ENCODE assay signal across 1 cellular context in the genomic region with DNA sequence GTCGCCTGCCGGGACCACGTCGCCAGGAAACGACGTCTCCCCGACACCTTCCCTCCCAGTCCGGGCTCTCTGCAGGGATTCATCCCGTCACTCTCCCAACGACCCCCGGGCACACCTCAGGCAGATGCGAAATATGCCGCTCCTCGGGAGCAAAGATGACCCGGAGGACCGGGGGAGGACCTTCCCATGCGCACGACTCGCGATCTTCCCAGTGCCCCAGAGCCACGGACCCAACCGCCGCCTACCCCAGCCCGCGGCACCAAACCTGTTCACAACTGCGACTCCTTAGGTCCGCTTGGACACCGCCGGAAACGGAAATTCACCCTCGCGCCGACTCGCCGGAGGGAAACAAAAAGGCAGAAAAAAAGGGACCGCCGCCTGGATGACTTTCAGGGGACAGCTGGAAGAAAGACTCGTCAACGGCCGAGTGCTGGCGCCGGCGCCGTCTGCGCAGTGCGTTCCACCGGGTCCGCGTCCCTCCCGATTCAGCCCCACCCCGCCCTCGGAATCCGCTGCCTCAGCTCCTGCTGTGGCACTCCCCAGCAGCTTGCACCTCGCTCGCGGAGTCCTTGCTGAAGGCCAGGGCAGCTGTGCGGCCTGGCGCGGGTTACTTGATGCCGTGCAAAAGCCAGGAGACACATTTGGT.
A peak's percentile ranks its signal among the peaks of the same experiment; 100 is the strongest.
TF ChIP-seq lines count a peak whose summit lies in the region.
"Not testable (repeated sequence)": the region's sequence is repeated elsewhere in the genome, so short reads cannot be mapped to it uniquely, and the experiment has no call there.

No MANE protein-coding gene starts in this region.

TF ChIP-seq in HepG2, 621 proteins besides CTCF, POLR2A, EP300 and RAD21 (continued from another document and continues in another):
- TF ChIP-seq, protein P1, sequence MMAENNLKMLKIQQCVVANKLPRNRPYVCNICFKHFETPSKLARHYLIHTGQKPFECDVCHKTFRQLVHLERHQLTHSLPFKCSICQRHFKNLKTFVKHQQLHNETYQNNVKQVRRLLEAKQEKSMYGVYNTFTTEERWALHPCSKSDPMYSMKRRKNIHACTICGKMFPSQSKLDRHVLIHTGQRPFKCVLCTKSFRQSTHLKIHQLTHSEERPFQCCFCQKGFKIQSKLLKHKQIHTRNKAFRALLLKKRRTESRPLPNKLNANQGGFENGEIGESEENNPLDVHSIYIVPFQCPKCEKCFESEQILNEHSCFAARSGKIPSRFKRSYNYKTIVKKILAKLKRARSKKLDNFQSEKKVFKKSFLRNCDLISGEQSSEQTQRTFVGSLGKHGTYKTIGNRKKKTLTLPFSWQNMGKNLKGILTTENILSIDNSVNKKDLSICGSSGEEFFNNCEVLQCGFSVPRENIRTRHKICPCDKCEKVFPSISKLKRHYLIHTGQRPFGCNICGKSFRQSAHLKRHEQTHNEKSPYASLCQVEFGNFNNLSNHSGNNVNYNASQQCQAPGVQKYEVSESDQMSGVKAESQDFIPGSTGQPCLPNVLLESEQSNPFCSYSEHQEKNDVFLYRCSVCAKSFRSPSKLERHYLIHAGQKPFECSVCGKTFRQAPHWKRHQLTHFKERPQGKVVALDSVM (CRISPR knock-in tag; IDR thresholded peaks at IDR 0.05): peak; percentile 67; the same call in 1 of the 2 replicates
- 0 out of 2 replicates have a peak, but pooled peaks have one; percentile 16 for TF ChIP-seq HNRNPL (IDR thresholded peaks at IDR 0.05; ENCODE audit: low read depth, low read length)
- peak; percentile 94 for TF ChIP-seq GABPB1 (CRISPR knock-in tag; IDR thresholded peaks at IDR 0.05)
- peak; percentile 40; the same call in 1 of the 2 replicates for TF ChIP-seq PHF21A (CRISPR knock-in tag; IDR thresholded peaks at IDR 0.05)
- TF ChIP-seq SOX13 (IDR thresholded peaks at IDR 0.05); HNF4G (IDR thresholded peaks at IDR 0.05; ENCODE audit: borderline replicate concordance, low read depth, low read length): not testable (repeated sequence)
- peak in 1 of 2 experiments; percentile 24; a peak in 1 of 4 replicates for TF ChIP-seq SOX13 (CRISPR knock-in tag; conservative IDR thresholded peaks at IDR 0.05 in 1 of 2, IDR thresholded peaks at IDR 0.05 in 1 of 2)
- TF ChIP-seq, protein P2, sequence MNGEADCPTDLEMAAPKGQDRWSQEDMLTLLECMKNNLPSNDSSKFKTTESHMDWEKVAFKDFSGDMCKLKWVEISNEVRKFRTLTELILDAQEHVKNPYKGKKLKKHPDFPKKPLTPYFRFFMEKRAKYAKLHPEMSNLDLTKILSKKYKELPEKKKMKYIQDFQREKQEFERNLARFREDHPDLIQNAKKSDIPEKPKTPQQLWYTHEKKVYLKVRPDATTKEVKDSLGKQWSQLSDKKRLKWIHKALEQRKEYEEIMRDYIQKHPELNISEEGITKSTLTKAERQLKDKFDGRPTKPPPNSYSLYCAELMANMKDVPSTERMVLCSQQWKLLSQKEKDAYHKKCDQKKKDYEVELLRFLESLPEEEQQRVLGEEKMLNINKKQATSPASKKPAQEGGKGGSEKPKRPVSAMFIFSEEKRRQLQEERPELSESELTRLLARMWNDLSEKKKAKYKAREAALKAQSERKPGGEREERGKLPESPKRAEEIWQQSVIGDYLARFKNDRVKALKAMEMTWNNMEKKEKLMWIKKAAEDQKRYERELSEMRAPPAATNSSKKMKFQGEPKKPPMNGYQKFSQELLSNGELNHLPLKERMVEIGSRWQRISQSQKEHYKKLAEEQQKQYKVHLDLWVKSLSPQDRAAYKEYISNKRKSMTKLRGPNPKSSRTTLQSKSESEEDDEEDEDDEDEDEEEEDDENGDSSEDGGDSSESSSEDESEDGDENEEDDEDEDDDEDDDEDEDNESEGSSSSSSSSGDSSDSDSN (CRISPR knock-in tag; IDR thresholded peaks at IDR 0.05): peak; percentile 80
- TF ChIP-seq ZNF205 (CRISPR knock-in tag; IDR thresholded peaks at IDR 0.05): 0 out of 2 replicates have a peak, but pooled peaks have one; percentile 42
- TF ChIP-seq, protein P3, sequence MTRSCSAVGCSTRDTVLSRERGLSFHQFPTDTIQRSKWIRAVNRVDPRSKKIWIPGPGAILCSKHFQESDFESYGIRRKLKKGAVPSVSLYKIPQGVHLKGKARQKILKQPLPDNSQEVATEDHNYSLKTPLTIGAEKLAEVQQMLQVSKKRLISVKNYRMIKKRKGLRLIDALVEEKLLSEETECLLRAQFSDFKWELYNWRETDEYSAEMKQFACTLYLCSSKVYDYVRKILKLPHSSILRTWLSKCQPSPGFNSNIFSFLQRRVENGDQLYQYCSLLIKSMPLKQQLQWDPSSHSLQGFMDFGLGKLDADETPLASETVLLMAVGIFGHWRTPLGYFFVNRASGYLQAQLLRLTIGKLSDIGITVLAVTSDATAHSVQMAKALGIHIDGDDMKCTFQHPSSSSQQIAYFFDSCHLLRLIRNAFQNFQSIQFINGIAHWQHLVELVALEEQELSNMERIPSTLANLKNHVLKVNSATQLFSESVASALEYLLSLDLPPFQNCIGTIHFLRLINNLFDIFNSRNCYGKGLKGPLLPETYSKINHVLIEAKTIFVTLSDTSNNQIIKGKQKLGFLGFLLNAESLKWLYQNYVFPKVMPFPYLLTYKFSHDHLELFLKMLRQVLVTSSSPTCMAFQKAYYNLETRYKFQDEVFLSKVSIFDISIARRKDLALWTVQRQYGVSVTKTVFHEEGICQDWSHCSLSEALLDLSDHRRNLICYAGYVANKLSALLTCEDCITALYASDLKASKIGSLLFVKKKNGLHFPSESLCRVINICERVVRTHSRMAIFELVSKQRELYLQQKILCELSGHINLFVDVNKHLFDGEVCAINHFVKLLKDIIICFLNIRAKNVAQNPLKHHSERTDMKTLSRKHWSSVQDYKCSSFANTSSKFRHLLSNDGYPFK (CRISPR knock-in tag; IDR thresholded peaks at IDR 0.05; ENCODE audit: borderline replicate concordance): peak; percentile 75; the same call in 1 of the 2 replicates
- TF ChIP-seq ZNF556 (CRISPR knock-in tag; IDR thresholded peaks at IDR 0.05; ENCODE audit: borderline replicate concordance): peak; percentile 19; the same call in 1 of the 2 replicates
- TF ChIP-seq HOXA3 (CRISPR knock-in tag; IDR thresholded peaks at IDR 0.05): peak; percentile 48; the same call in 1 of the 2 replicates
- peak; percentile 20; the same call in 1 of the 2 replicates for TF ChIP-seq KDM5B (CRISPR knock-in tag; IDR thresholded peaks at IDR 0.05; ENCODE audit: borderline replicate concordance)
- TF ChIP-seq PHF20 (CRISPR knock-in tag; IDR thresholded peaks at IDR 0.05): peak; percentile 85; the same call in 1 of the 2 replicates
- TF ChIP-seq ZNF652 (CRISPR knock-in tag; IDR thresholded peaks at IDR 0.05; ENCODE audit: borderline replicate concordance, low read depth): 0 out of 2 replicates have a peak, but pooled peaks have one; percentile 15
- TF ChIP-seq, protein P4, sequence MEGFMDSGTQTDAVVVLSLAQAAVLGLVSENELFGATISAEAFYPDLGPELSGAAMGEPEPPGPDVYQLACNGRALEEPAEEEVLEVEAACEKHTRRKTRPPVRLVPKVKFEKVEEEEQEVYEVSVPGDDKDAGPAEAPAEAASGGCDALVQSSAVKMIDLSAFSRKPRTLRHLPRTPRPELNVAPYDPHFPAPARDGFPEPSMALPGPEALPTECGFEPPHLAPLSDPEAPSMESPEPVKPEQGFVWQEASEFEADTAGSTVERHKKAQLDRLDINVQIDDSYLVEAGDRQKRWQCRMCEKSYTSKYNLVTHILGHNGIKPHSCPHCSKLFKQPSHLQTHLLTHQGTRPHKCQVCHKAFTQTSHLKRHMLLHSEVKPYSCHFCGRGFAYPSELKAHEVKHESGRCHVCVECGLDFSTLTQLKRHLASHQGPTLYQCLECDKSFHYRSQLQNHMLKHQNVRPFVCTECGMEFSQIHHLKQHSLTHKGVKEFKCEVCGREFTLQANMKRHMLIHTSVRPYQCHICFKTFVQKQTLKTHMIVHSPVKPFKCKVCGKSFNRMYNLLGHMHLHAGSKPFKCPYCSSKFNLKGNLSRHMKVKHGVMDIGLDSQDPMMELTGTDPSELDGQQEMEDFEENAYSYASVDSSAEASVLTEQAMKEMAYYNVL (CRISPR knock-in tag; IDR thresholded peaks at IDR 0.05; ENCODE audit: borderline replicate concordance): peak; percentile 42; the same call in 1 of the 2 replicates
- 0 out of 2 replicates have a peak, but pooled peaks have one; percentile 18 for TF ChIP-seq ZNF256 (CRISPR knock-in tag; conservative IDR thresholded peaks at IDR 0.05)
- 0 out of 2 replicates have a peak, but pooled peaks have one; percentile 57 for TF ChIP-seq NR2C2 (CRISPR knock-in tag; IDR thresholded peaks at IDR 0.05; ENCODE audit: borderline replicate concordance)
- peak; percentile 62 for TF ChIP-seq SALL2 (CRISPR knock-in tag; IDR thresholded peaks at IDR 0.05)
- TF ChIP-seq ZNF263 (CRISPR knock-in tag; IDR thresholded peaks at IDR 0.05): peak; percentile 43
- TF ChIP-seq NFKBIZ (CRISPR knock-in tag; IDR thresholded peaks at IDR 0.05): peak; percentile 57; the same call in 1 of the 2 replicates
- peak; percentile 58 for TF ChIP-seq MED1 (CRISPR knock-in tag; IDR thresholded peaks at IDR 0.05)
- TF ChIP-seq SRF (IDR thresholded peaks at IDR 0.05; ENCODE audit: low read depth, low read length): 0 out of 2 replicates have a peak, but pooled peaks have one; percentile 17
- peak; percentile 52; the same call in 1 of the 2 replicates for TF ChIP-seq ZNF160 (CRISPR knock-in tag; IDR thresholded peaks at IDR 0.05)
- peak; percentile 69 for TF ChIP-seq ASH2L (IDR thresholded peaks at IDR 0.05; ENCODE audit: insufficient read length, low read depth, low read length)
- TF ChIP-seq FOXA3 (CRISPR knock-in tag; IDR thresholded peaks at IDR 0.05): peak; percentile 29; the same call in 1 of the 2 replicates
- TF ChIP-seq IRF2 (CRISPR knock-in tag; IDR thresholded peaks at IDR 0.05): peak; percentile 72
- TF ChIP-seq, protein P5, sequence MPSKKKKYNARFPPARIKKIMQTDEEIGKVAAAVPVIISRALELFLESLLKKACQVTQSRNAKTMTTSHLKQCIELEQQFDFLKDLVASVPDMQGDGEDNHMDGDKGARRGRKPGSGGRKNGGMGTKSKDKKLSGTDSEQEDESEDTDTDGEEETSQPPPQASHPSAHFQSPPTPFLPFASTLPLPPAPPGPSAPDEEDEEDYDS (CRISPR knock-in tag; IDR thresholded peaks at IDR 0.05): peak; percentile 51; the same call in 1 of the 2 replicates
- 0 out of 2 replicates have a peak, but pooled peaks have one; percentile 33 for TF ChIP-seq ARNT2 (CRISPR knock-in tag; IDR thresholded peaks at IDR 0.05; ENCODE audit: low read depth)
- peak; percentile 48; the same call in 1 of the 2 replicates for TF ChIP-seq CBX5 (CRISPR knock-in tag; IDR thresholded peaks at IDR 0.05; ENCODE audit: borderline replicate concordance)
- TF ChIP-seq, protein P6, sequence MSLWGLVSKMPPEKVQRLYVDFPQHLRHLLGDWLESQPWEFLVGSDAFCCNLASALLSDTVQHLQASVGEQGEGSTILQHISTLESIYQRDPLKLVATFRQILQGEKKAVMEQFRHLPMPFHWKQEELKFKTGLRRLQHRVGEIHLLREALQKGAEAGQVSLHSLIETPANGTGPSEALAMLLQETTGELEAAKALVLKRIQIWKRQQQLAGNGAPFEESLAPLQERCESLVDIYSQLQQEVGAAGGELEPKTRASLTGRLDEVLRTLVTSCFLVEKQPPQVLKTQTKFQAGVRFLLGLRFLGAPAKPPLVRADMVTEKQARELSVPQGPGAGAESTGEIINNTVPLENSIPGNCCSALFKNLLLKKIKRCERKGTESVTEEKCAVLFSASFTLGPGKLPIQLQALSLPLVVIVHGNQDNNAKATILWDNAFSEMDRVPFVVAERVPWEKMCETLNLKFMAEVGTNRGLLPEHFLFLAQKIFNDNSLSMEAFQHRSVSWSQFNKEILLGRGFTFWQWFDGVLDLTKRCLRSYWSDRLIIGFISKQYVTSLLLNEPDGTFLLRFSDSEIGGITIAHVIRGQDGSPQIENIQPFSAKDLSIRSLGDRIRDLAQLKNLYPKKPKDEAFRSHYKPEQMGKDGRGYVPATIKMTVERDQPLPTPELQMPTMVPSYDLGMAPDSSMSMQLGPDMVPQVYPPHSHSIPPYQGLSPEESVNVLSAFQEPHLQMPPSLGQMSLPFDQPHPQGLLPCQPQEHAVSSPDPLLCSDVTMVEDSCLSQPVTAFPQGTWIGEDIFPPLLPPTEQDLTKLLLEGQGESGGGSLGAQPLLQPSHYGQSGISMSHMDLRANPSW (CRISPR knock-in tag; IDR thresholded peaks at IDR 0.05; ENCODE audit: borderline replicate concordance): 0 out of 2 replicates have a peak, but pooled peaks have one; percentile 35
- TF ChIP-seq KMT2A (CRISPR knock-in tag; IDR thresholded peaks at IDR 0.05): peak; percentile 90
- peak; percentile 27 for TF ChIP-seq RXRA (CRISPR knock-in tag; IDR thresholded peaks at IDR 0.05)
- TF ChIP-seq ZNF605 (CRISPR knock-in tag; IDR thresholded peaks at IDR 0.05): peak; percentile 51; the same call in 1 of the 2 replicates
- peak; percentile 27; the same call in 1 of the 2 replicates for TF ChIP-seq KLF11 (CRISPR knock-in tag; IDR thresholded peaks at IDR 0.05)
- TF ChIP-seq ZMYM3 (CRISPR knock-in tag; IDR thresholded peaks at IDR 0.05): peak; percentile 58; the same call in 1 of the 2 replicates
- TF ChIP-seq THAP11 (CRISPR knock-in tag; IDR thresholded peaks at IDR 0.05): peak; percentile 90
- peak; percentile 48; the same call in 1 of the 2 replicates for TF ChIP-seq ERF (CRISPR knock-in tag; IDR thresholded peaks at IDR 0.05)
- peak; percentile 22; the same call in 1 of the 2 replicates for TF ChIP-seq HNF4G (CRISPR knock-in tag; IDR thresholded peaks at IDR 0.05; ENCODE audit: borderline replicate concordance, low read depth)
- peak; percentile 49; the same call in 1 of the 2 replicates for TF ChIP-seq TARDBP (CRISPR knock-in tag; IDR thresholded peaks at IDR 0.05)
- 0 out of 2 replicates have a peak, but pooled peaks have one; percentile 13 for TF ChIP-seq BCL6 (CRISPR knock-in tag; IDR thresholded peaks at IDR 0.05)
- TF ChIP-seq, protein P7, sequence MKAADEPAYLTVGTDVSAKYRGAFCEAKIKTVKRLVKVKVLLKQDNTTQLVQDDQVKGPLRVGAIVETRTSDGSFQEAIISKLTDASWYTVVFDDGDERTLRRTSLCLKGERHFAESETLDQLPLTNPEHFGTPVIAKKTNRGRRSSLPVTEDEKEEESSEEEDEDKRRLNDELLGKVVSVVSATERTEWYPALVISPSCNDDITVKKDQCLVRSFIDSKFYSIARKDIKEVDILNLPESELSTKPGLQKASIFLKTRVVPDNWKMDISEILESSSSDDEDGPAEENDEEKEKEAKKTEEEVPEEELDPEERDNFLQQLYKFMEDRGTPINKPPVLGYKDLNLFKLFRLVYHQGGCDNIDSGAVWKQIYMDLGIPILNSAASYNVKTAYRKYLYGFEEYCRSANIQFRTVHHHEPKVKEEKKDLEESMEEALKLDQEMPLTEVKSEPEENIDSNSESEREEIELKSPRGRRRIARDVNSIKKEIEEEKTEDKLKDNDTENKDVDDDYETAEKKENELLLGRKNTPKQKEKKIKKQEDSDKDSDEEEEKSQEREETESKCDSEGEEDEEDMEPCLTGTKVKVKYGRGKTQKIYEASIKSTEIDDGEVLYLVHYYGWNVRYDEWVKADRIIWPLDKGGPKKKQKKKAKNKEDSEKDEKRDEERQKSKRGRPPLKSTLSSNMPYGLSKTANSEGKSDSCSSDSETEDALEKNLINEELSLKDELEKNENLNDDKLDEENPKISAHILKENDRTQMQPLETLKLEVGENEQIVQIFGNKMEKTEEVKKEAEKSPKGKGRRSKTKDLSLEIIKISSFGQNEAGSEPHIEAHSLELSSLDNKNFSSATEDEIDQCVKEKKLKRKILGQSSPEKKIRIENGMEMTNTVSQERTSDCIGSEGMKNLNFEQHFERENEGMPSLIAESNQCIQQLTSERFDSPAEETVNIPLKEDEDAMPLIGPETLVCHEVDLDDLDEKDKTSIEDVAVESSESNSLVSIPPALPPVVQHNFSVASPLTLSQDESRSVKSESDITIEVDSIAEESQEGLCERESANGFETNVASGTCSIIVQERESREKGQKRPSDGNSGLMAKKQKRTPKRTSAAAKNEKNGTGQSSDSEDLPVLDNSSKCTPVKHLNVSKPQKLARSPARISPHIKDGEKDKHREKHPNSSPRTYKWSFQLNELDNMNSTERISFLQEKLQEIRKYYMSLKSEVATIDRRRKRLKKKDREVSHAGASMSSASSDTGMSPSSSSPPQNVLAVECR (CRISPR knock-in tag; IDR thresholded peaks at IDR 0.05; ENCODE audit: borderline replicate concordance): peak; percentile 55; the same call in 1 of the 2 replicates
- peak; percentile 68; the same call in 1 of the 2 replicates for TF ChIP-seq ZNF350 (CRISPR knock-in tag; IDR thresholded peaks at IDR 0.05; ENCODE audit: borderline replicate concordance, low read depth)
